17 cellular contexts compared by ENCODE assay signal in genomic region chr4:76717431-76717830, GRCh38.
DNase-seq lines count a peak whose midpoint lies in the region; ATAC-seq, FAIRE-seq and TF ChIP-seq lines count a peak whose summit lies in the region.
"Had no signal": no experiment of that assay in that cellular context is flagged by ENCODE, and none has a peak within 500 bp of the region (broad histone marks: within the 10 kb centered on the region; RNA-seq: fewer than 3 reads in every experiment).

No MANE protein-coding gene starts in this region.

- peak overlapping the region; percentile 23 for H3K27ac Mint-ChIP-seq in memory B cell

- DNase-seq in PC-9 (no peak), memory B cell (ENCODE audit: low spot score in 2 of 2) (no peak), tibial artery (no peak), HTR-8/SVneo (ENCODE audit: insufficient read length, low spot score) (no peak), AG20443 (ENCODE audit: low spot score) (no peak), ureter (ENCODE audit: low spot score) (no peak)
- DNase-seq: DND-41, GM23248, KBM-7, NCI-H1417 treated with DMSO at 0.1 percent for 48 hours, NCI-H187 treated with DMSO at 0.1 percent for 48 hours, NCI-H2227 treated with DMSO at 0.1 percent for 48 hours, NCI-H510A treated with DMSO at 0.1 percent for 48 hours, NCI-H82 had no signal

- BruUV-seq in PC-9 (replicated peaks; lab: Mats Ljungman, UMichigan), result no TSS peak

- no peak overlapping the region for H2AFZ ChIP-seq in PC-9
- H2AFZ ChIP-seq: GM23248 had no signal

- no peak for ATAC-seq in memory B cell (ENCODE audit: low read depth)

- H3K9me3 Mint-ChIP-seq in memory B cell, result no peaks in the 10 kb centered on the region
- H3K9me3 Mint-ChIP-seq: CD14-positive monocyte had no signal

- H3K4me3 Mint-ChIP-seq in memory B cell, result no peak overlapping the region

- intact Hi-C loops in PC-9 (cut with micrococcal nuclease; ENCODE audit: unreplicated experiment) (no loop called here), tibial artery (cut with DNase I; ENCODE audit: low total_unique reads) (no loop called here)

- H3K4me2 ChIP-seq in PC-9, result peak overlapping the region; percentile 7; the same call in 1 of the 2 replicates

- no peak overlapping the region for H3K27ac ChIP-seq in HEK293 (ENCODE audit: extremely low read depth, low read depth, low read length)
- peak overlapping the region; percentile 42 for H3K27ac ChIP-seq in PC-9
- H3K27ac ChIP-seq in tibial artery, result peak overlapping the region; percentile 48 to 66
- H3K27ac ChIP-seq: GM23248 had no signal

- H3K79me2 ChIP-seq in PC-9 (ENCODE audit: low read depth), result peaks cover 81% of the 10 kb centered on the region

- H3K27me3 ChIP-seq in PC-9 (ENCODE audit: insufficient read depth, low read depth), result no peaks in the 10 kb centered on the region
- H3K27me3 ChIP-seq in tibial artery, result no peaks in the 10 kb centered on the region

- H3F3A ChIP-seq in PC-9 (ENCODE audit: insufficient read depth, low read depth), result peaks cover 14% of the 10 kb centered on the region; the same call in 1 of the 2 replicates

- H3K36me3 Mint-ChIP-seq in memory B cell, result no peaks in the 10 kb centered on the region
- H3K36me3 Mint-ChIP-seq: CD14-positive monocyte had no signal

- H3K36me3 ChIP-seq in HEK293 (ENCODE audit: control insufficient read depth in 2 of 2, insufficient read depth in 1 of 2, low read length in 2 of 2) (peaks cover 0 to 5% of the 10 kb centered on the region in 2 experiments; a peak in 1 of 3 replicates), PC-9 (ENCODE audit: low read depth) (peaks cover 4% of the 10 kb centered on the region; the same call in 1 of the 2 replicates), tibial artery (no peaks in the 10 kb centered on the region)

- FAIRE-seq in HTR-8/SVneo (lab: Jason Lieb, UNC), result no peak
- FAIRE-seq: GM19239 had no signal

- POLR2A ChIA-PET in HEK293 (lab: Yijun Ruan, JAX) (interaction anchor here (0.6 kb wide), 1 partner anchor 1626 kb away, joined by 7 read pairs; no protein-coding TSS in a partner anchor), PC-9 (lab: Charles Lee; ENCODE audit: unreplicated experiment) (no interaction called here)

- H3K27me3 Mint-ChIP-seq in memory B cell, result peaks cover 3% of the 10 kb centered on the region

- no peaks in the 10 kb centered on the region for H3K4me1 ChIP-seq in HEK293 (ENCODE audit: control insufficient read depth, insufficient read depth, low read length)
- H3K4me1 ChIP-seq in PC-9 (replicated peaks; ENCODE audit: insufficient read depth), result peaks cover 13% of the 10 kb centered on the region
- peaks cover 0 to 70% (median 29%) of the 10 kb centered on the region in 4 donors for H3K4me1 ChIP-seq in tibial artery

- no peak overlapping the region for H3K4me3 ChIP-seq in HEK293 (ENCODE audit: low read depth, low read length)
- H3K4me3 ChIP-seq in PC-9, result no peak overlapping the region
- no peak overlapping the region for H3K4me3 ChIP-seq in tibial artery
- H3K4me3 ChIP-seq: GM23248 had no signal

- CTCF ChIA-PET in HEK293 (lab: Yijun Ruan, JAX) (no interaction called here), PC-9 (lab: Charles Lee) (no interaction called here)

- H3K9me3 ChIP-seq in HEK293 (ENCODE audit: control insufficient read depth, insufficient read depth, low read depth, low read length) (no peaks in the 10 kb centered on the region), PC-9 (ENCODE audit: insufficient read depth, low read depth) (no peaks in the 10 kb centered on the region), tibial artery (no peaks in the 10 kb centered on the region)

- H3K4me1 Mint-ChIP-seq in memory B cell, result peaks cover 16% of the 10 kb centered on the region

- TF ChIP-seq CTCF in HEK293 (tag by site-specific recombination; IDR thresholded peaks at IDR 0.05), result no peak
- TF ChIP-seq CTCF in PC-9 (conservative IDR thresholded peaks at IDR 0.05), result no peak
- TF ChIP-seq CTCF in tibial artery (IDR thresholded peaks at IDR 0.05), result no peak

- no peaks in the 10 kb centered on the region for H3K9me2 ChIP-seq in PC-9 (ENCODE audit: insufficient read depth)

- no peaks in the 10 kb centered on the region for H4K20me1 ChIP-seq in PC-9 (ENCODE audit: insufficient read depth)

TF ChIP-seq in HEK293, 187 proteins besides CTCF, POLR2A, EP300 and RAD21:
- TF ChIP-seq ZNF561 (tag by site-specific recombination; IDR thresholded peaks at IDR 0.05; ENCODE audit: borderline replicate concordance), result no peak
- TF ChIP-seq REST (tag by site-specific recombination; IDR thresholded peaks at IDR 0.05), result peak; percentile 39; the same call in 1 of the 2 replicates
- TF ChIP-seq ZNF600 (tag by site-specific recombination; IDR thresholded peaks at IDR 0.05), result no peak
- TF ChIP-seq IKZF3 (tag by site-specific recombination; IDR thresholded peaks at IDR 0.05), result no peak
- no peak for TF ChIP-seq ZNF274 (IDR thresholded peaks at IDR 0.05; ENCODE audit: low read length)
- TF ChIP-seq ZNF274 (tag by site-specific recombination; IDR thresholded peaks at IDR 0.05; ENCODE audit: borderline replicate concordance), result no peak
- no peak for TF ChIP-seq WT1 (tag by site-specific recombination; IDR thresholded peaks at IDR 0.05)
